Comparison of ENCODE assay signal across 8 cellular contexts in genomic region chr2:183935005-183935404, GRCh38.
"Had no signal": no experiment of that assay in that cellular context is flagged by ENCODE, and none has a peak within 500 bp of the region (broad histone marks: within the 10 kb centered on the region; RNA-seq: fewer than 3 reads in every experiment).

No MANE protein-coding gene starts in this region.

- DNase-seq: activated CD4-positive, alpha-beta T cell treated with anti-CD3 and anti-CD28 coated beads for 48 hours; activated naive CD4-positive, alpha-beta T cell treated with Interleukin-2 at 50 U/mL for 16 hours; colonic mucosa; left ventricle myocardium inferior; mesenchymal stem cell; stimulated activated CD4-positive, alpha-beta T cell treated with anti-CD3 and anti-CD28 coated beads, Interleukin-4, amount 100 ng/mL, for 1 hour; stimulated activated naive CD8-positive, alpha-beta T cell treated with anti-CD3 and anti-CD28 coated beads, Interleukin-15, amount 100 ng/mL, for 72 hours; testis had no signal

- H3K27ac ChIP-seq: colonic mucosa, left ventricle myocardium inferior, testis had no signal
